8 cellular contexts compared by ENCODE assay signal in the genomic region with DNA sequence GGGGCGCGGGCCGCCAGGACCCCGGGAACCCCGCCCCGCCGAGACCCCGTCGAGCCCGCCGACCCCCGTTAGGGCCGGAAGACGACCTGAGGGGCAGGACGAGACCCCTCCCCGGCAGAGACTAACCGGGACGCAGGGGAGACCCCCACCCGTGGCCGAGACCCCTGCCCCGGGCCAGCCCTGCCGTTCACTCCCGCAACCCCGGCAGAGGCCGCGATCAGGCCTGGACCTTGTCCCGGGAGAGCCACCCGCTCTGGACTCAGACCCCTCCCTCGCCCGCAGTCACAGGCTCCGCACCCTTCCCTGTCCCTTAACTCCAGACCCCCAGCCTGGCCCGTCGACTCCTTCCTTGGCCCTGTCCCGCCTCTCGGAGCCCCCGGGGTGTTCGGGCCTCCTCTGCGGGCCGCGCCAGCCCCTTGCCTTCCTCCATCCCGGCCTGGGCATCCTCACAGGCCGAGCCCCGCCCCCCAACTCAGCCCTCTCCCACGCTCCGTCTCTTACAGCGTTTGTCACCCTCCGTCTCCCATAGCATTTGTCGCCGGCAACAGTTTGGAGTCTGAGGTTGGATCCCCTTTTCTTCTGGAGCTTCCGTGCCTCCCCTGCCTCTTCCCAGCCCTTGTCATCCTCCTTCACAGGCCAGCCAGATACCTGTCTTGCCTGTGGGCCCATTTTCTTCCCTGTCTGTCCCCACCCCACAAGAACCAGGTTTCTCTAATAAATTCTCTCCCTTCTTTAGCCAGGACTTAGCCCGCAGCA. TPM values are rescaled to one million over a fixed set of nuclear protein-coding genes. Genes with fewer than 3 reads are reported as not detected.
A peak's percentile ranks its signal among the peaks of the same experiment; 100 is the strongest.
DNase-seq lines count a peak whose midpoint lies in the region; ATAC-seq and TF ChIP-seq lines count a peak whose summit lies in the region.

No MANE protein-coding gene starts in this region.

- H3K4me1 ChIP-seq in sigmoid colon, result peaks cover 0 to 29% (median 25%) of the 10 kb centered on the region in 4 donors

- peak overlapping the region; percentile 82 for H3K4me3 Mint-ChIP-seq in activated CD4-positive, alpha-beta memory T cell treated with anti-CD3 and anti-CD28 coated beads, Interleukin-2, amount 10 ng/mL, durations not matched to agents 7 days and 5 days

- no peaks in the 10 kb centered on the region for H3K9me3 Mint-ChIP-seq in activated CD4-positive, alpha-beta memory T cell treated with anti-CD3 and anti-CD28 coated beads, Interleukin-2, amount 10 ng/mL, durations not matched to agents 7 days and 5 days

- no peak for TF ChIP-seq CTCF in sigmoid colon (IDR thresholded peaks at IDR 0.05)

- no peaks in the 10 kb centered on the region for H3K27me3 ChIP-seq in sigmoid colon

- TF ChIP-seq EP300 in sigmoid colon (IDR thresholded peaks at IDR 0.05), result no peak

- H3K27ac Mint-ChIP-seq in activated CD4-positive, alpha-beta memory T cell treated with anti-CD3 and anti-CD28 coated beads, Interleukin-2, amount 10 ng/mL, durations not matched to agents 7 days and 5 days, result peak overlapping the region; percentile 89

- POLR2A ChIA-PET in activated CD4-positive, alpha-beta memory T cell treated with anti-CD3 and anti-CD28 coated beads, Interleukin-2, amount 10 ng/mL, durations not matched to agents 7 days and 5 days (lab: Charles Lee), result interaction anchor here (1.0 to 4.6 kb wide), 11 partner anchors 9 to 107 kb away, joined by 3 to 74 read pairs (median 6); partner anchors contain the start of genes LKAAEAR1, OPRL1, PRPF6 and RGS19

- peaks cover 5% of the 10 kb centered on the region for H3K36me3 Mint-ChIP-seq in activated CD4-positive, alpha-beta memory T cell treated with anti-CD3 and anti-CD28 coated beads, Interleukin-2, amount 10 ng/mL, durations not matched to agents 7 days and 5 days (ENCODE audit: low read depth)

- H3K9me3 ChIP-seq in sigmoid colon, result no peaks in the 10 kb centered on the region

- H3K4me3 ChIP-seq in sigmoid colon, result peak overlapping the region; percentile 72 to 95 (median 89)

- H3K27me3 Mint-ChIP-seq in activated CD4-positive, alpha-beta memory T cell treated with anti-CD3 and anti-CD28 coated beads, Interleukin-2, amount 10 ng/mL, durations not matched to agents 7 days and 5 days, result no peaks in the 10 kb centered on the region

- intact Hi-C loops in head of caudate nucleus (cut with DNase I), result loop anchor here (5.0 kb wide), 1 partner anchor 106 kb away; the partner anchor contains the start of gene UCKL1
- intact Hi-C loops in sigmoid colon (cut with DNase I), result loop anchor here (1.0 kb wide), 1 partner anchor 82 kb away; the partner anchor contains the start of gene PRPF6

- 5% methylated on average over 51 of the region's 51 CpGs for WGBS in sigmoid colon, 2 donors

- no peak for TF ChIP-seq POLR2A in sigmoid colon (IDR thresholded peaks at IDR 0.05)

- ATAC-seq in GM19463 (IDR thresholded peaks at IDR 0.05; ENCODE audit: unreplicated experiment), result no peak
- no peak for ATAC-seq in HG03469 (IDR thresholded peaks at IDR 0.05; ENCODE audit: unreplicated experiment)
- no peak for ATAC-seq in HG02678 (IDR thresholded peaks at IDR 0.05; ENCODE audit: unreplicated experiment)

- peaks cover 64% of the 10 kb centered on the region for H3K4me1 Mint-ChIP-seq in activated CD4-positive, alpha-beta memory T cell treated with anti-CD3 and anti-CD28 coated beads, Interleukin-2, amount 10 ng/mL, durations not matched to agents 7 days and 5 days

- H3K36me3 ChIP-seq in sigmoid colon, result no peaks in the 10 kb centered on the region

- peak overlapping the region; percentile 77 to 91 (median 88) for H3K27ac ChIP-seq in sigmoid colon

- CTCF ChIA-PET in activated CD4-positive, alpha-beta memory T cell treated with anti-CD3 and anti-CD28 coated beads, Interleukin-2, amount 10 ng/mL, durations not matched to agents 7 days and 5 days (lab: Charles Lee), result interaction anchor here (1.0 to 3.6 kb wide), 9 partner anchors 9 to 526 kb away, joined by 3 to 27 read pairs (median 4); partner anchors contain the start of genes OPRL1, PRPF6, RGS19 and SAMD10

- DNase-seq in stimulated activated CD4-positive, alpha-beta T cell treated with anti-CD3 and anti-CD28 coated beads, Interleukin-15, amount 100 ng/mL, for 24 hours, result peak; percentile 68
- DNase-seq in stimulated activated CD4-positive, alpha-beta T cell treated with anti-CD3 and anti-CD28 coated beads, Interleukin-12 subunit alpha, Interleukin-12 subunit beta, amount 100 ng/mL, for 4 hours, result no peak
- no peak for DNase-seq in activated CD4-positive, alpha-beta memory T cell treated with anti-CD3 and anti-CD28 coated beads, Interleukin-2, amount 10 ng/mL, durations not matched to agents 7 days and 5 days
- DNase-seq in head of caudate nucleus, result peak in 34 of 42 donors; percentile 31 to 80 (median 58)
- no peak for DNase-seq in sigmoid colon

RNA-seq across cellular contexts. Expression of gene TCEA2, which starts 0.6 kb away (rescaled TPM):
- 10 to 100 TPM; 66.3 to 74.1 TPM for total RNA-seq in activated CD4-positive, alpha-beta memory T cell treated with anti-CD3 and anti-CD28 coated beads, Interleukin-2, amount 10 ng/mL, durations not matched to agents 7 days and 5 days
- total RNA-seq in sigmoid colon, result 10 to 100 TPM; 41.7 to 50.5 (median 42.2) TPM
- polyA plus RNA-seq in sigmoid colon, result 10 to 100 TPM in 2 of 3 donors, 1 to 10 TPM in 1; 2.1 to 14.0 (median 11.4) TPM

RNA-seq across cellular contexts. Expression of gene SOX18, which starts 14.1 kb away (rescaled TPM):
- under 1 TPM; 0.25 TPM for total RNA-seq in activated CD4-positive, alpha-beta memory T cell treated with anti-CD3 and anti-CD28 coated beads, Interleukin-2, amount 10 ng/mL, durations not matched to agents 7 days and 5 days
- total RNA-seq in sigmoid colon, result 1 to 10 TPM; 1.8 to 5.5 (median 3.8) TPM
- polyA plus RNA-seq in sigmoid colon, result 10 to 100 TPM in 1 of 3 donors, 1 to 10 TPM in 1, under 1 TPM in 1; 0.69 to 11.9 (median 3.0) TPM

RNA-seq across cellular contexts. Expression of gene RGS19, which starts 15.8 kb away (rescaled TPM):
- total RNA-seq in activated CD4-positive, alpha-beta memory T cell treated with anti-CD3 and anti-CD28 coated beads, Interleukin-2, amount 10 ng/mL, durations not matched to agents 7 days and 5 days, result 100 to 1,000 TPM; 119 to 122 TPM
- total RNA-seq in sigmoid colon, result 10 to 100 TPM in 2 of 4 donors, 1 to 10 TPM in 2; 7.5 to 12.3 (median 10.5) TPM
- 10 to 100 TPM; 11.1 to 22.0 (median 12.6) TPM for polyA plus RNA-seq in sigmoid colon

RNA-seq across cellular contexts. Expression of gene OPRL1, which starts 16.3 kb away (rescaled TPM):
- 1 to 10 TPM; 1.2 to 1.6 TPM for total RNA-seq in activated CD4-positive, alpha-beta memory T cell treated with anti-CD3 and anti-CD28 coated beads, Interleukin-2, amount 10 ng/mL, durations not matched to agents 7 days and 5 days
- total RNA-seq in sigmoid colon, result 1 to 10 TPM in 1 of 4 donors, under 1 TPM in 3; 0.71 to 2.2 (median 0.89) TPM
- 1 to 10 TPM in 1 of 3 donors, under 1 TPM in 1, not detected in 1; under 0.01 to 1.0 TPM for polyA plus RNA-seq in sigmoid colon

RNA-seq across cellular contexts. Expression of gene LKAAEAR1, which starts 20.6 kb away (rescaled TPM):
- under 1 TPM in 1 of 2 experiments, not detected in 1; 0.38 TPM for total RNA-seq in activated CD4-positive, alpha-beta memory T cell treated with anti-CD3 and anti-CD28 coated beads, Interleukin-2, amount 10 ng/mL, durations not matched to agents 7 days and 5 days
- 1 to 10 TPM in 1 of 4 donors, not detected in 3; 1.5 TPM for total RNA-seq in sigmoid colon
- under 1 TPM in 1 of 3 donors, not detected in 2; 0.19 TPM for polyA plus RNA-seq in sigmoid colon

Comparison
In these comparisons a context has a peak if more than half of its experiments do, and no peak if none do; other contexts are left out.
1. DNase-seq: peak in stimulated activated CD4-positive, alpha-beta T cell treated with anti-CD3 and anti-CD28 coated beads, Interleukin-15, amount 100 ng/mL, for 24 hours (single experiment) and head of caudate nucleus (34 of 42); none in stimulated activated CD4-positive, alpha-beta T cell treated with anti-CD3 and anti-CD28 coated beads, Interleukin-12 subunit alpha, Interleukin-12 subunit beta, amount 100 ng/mL, for 4 hours (single experiment), activated CD4-positive, alpha-beta memory T cell treated with anti-CD3 and anti-CD28 coated beads, Interleukin-2, amount 10 ng/mL, durations not matched to agents 7 days and 5 days (single experiment) and sigmoid colon (single experiment).
2. RNA of gene RGS19, which starts 15.8 kb away (total RNA-seq): 119 to 122 TPM in activated CD4-positive, alpha-beta memory T cell treated with anti-CD3 and anti-CD28 coated beads, Interleukin-2, amount 10 ng/mL, durations not matched to agents 7 days and 5 days; 7.5 to 12.3 TPM in sigmoid colon; every median in the first group is over 4 times any median in the second.